Comparison of ENCODE assay signal across 10 cellular contexts in genomic region chr17:57045868-57046671, GRCh38. TPM values are rescaled to one million over a fixed set of nuclear protein-coding genes. Genes with fewer than 3 reads are reported as not detected.
A peak's percentile ranks its signal among the peaks of the same experiment; 100 is the strongest.
DNase-seq lines count a peak whose midpoint lies in the region; ATAC-seq, FAIRE-seq and TF ChIP-seq lines count a peak whose summit lies in the region.
"Had no signal": no experiment of that assay in that cellular context is flagged by ENCODE, and none has a peak within 500 bp of the region (broad histone marks: within the 10 kb centered on the region; RNA-seq: fewer than 3 reads in every experiment).

No MANE protein-coding gene starts in this region.

- TF ChIP-seq CTCF in HL-60 (IDR thresholded peaks at IDR 0.05; ENCODE audit: insufficient read depth, low read length) (no peak), HepG2 (CRISPR knock-in tag; IDR thresholded peaks at IDR 0.05) (no peak)

- H3K9ac ChIP-seq in HepG2 (ENCODE audit: insufficient read depth, low read depth, low read length), result no peak overlapping the region

- no peak for FAIRE-seq in HepG2 (lab: Jason Lieb, UNC)
- FAIRE-seq: frontal cortex, K562 had no signal

- POLR2A ChIA-PET in HepG2 (lab: Yijun Ruan, JAX), result no interaction called here

- no peaks in the 10 kb centered on the region for H3K36me3 Mint-ChIP-seq in stimulated activated naive B cell treated with anti-CD40 and anti-IgM and Interleukin-4, amounts not matched to agents 10 μg/mL and 1 μg/mL and 100 μg/mL, for 72 hours

- CTCF ChIA-PET in HepG2 (lab: Yijun Ruan, JAX; ENCODE audit: low intra/inter-chr PET ratio, low total read pairs), result no interaction called here

- no peaks in the 10 kb centered on the region for H3K79me2 ChIP-seq in HepG2 (ENCODE audit: insufficient read depth, low read length)

- TF ChIP-seq POLR2A in HepG2 (IDR thresholded peaks at IDR 0.05; ENCODE audit: insufficient read depth in 1 of 2, low read depth in 2 of 2, low read length in 2 of 2), result no peak

- H3K4me3 Mint-ChIP-seq in stimulated activated naive B cell treated with anti-CD40 and anti-IgM and Interleukin-4, amounts not matched to agents 10 μg/mL and 1 μg/mL and 100 μg/mL, for 72 hours, result peak overlapping the region; percentile 88 to 90

- H3K27me3 ChIP-seq in HL-60 (ENCODE audit: insufficient read depth, poor library complexity, severe bottlenecking) (peaks cover 11% of the 10 kb centered on the region), HepG2 (ENCODE audit: control insufficient read depth in 1 of 2, insufficient read depth in 2 of 2, low read length in 2 of 2) (peaks cover 5 to 18% of the 10 kb centered on the region in 2 experiments; a peak in 4 of 5 replicates)

- peak overlapping the region; percentile 95 for H3K27ac Mint-ChIP-seq in stimulated activated naive B cell treated with anti-CD40 and anti-IgM and Interleukin-4, amounts not matched to agents 10 μg/mL and 1 μg/mL and 100 μg/mL, for 72 hours

- H4K20me1 ChIP-seq in HepG2 (ENCODE audit: insufficient read depth, low read length), result no peaks in the 10 kb centered on the region

- H3K27me3 Mint-ChIP-seq in stimulated activated naive B cell treated with anti-CD40 and anti-IgM and Interleukin-4, amounts not matched to agents 10 μg/mL and 1 μg/mL and 100 μg/mL, for 72 hours, result peaks cover 29 to 44% of the 10 kb centered on the region in 2 donors

- BruUV-seq in HepG2 (replicated peaks; lab: Mats Ljungman, UMichigan), result no TSS peak

- H3K9me3 Mint-ChIP-seq in stimulated activated naive B cell treated with anti-CD40 and anti-IgM and Interleukin-4, amounts not matched to agents 10 μg/mL and 1 μg/mL and 100 μg/mL, for 72 hours, result no peaks in the 10 kb centered on the region

- H2AFZ ChIP-seq in HepG2 (ENCODE audit: low read length), result no peak overlapping the region

- peaks cover 17 to 23% of the 10 kb centered on the region in 2 donors for H3K4me1 Mint-ChIP-seq in stimulated activated naive B cell treated with anti-CD40 and anti-IgM and Interleukin-4, amounts not matched to agents 10 μg/mL and 1 μg/mL and 100 μg/mL, for 72 hours

- H3K4me3 ChIP-seq in HL-60 (replicated peaks; ENCODE audit: insufficient read depth, low read length) (peak overlapping the region; percentile 39), HepG2 (replicated peaks in 1 of 3; ENCODE audit: insufficient read depth in 1 of 3, low read depth in 2 of 3, low read length in 3 of 3) (0 out of 6 replicates have a peak overlapping the region, but pooled peaks of 1 of the 3 experiments have one; percentile 26)
- H3K4me3 ChIP-seq: K562 had no signal

- DNase-seq in HL-60 (ENCODE audit: low read depth in 1 of 2, low spot score in 1 of 2), result peak in 1 of 2 experiments; percentile 26
- peak; percentile 12 for DNase-seq in activated gamma-delta T cell treated with anti-CD3 and anti-CD28 coated beads, Interleukin-2, amount 50 U/mL, for 16 hours (ENCODE audit: low read depth)
- DNase-seq in HepG2 (ENCODE audit: low spot score), result no peak
- DNase-seq in stimulated activated naive B cell treated with anti-CD40 and anti-IgM and Interleukin-4, amounts not matched to agents 10 μg/mL and 1 μg/mL and 100 μg/mL, for 72 hours, result peak; percentile 45
- DNase-seq in NCI-H2227 (lab: John Stamatoyannopoulos, UW; ENCODE audit: unreplicated experiment), result no peak
- DNase-seq in NCI-H510A treated with DMSO at 0.1 percent for 48 hours (lab: John Stamatoyannopoulos, UW), result no peak

- peak; percentile 84 for ATAC-seq in GM18909 (IDR thresholded peaks at IDR 0.05; ENCODE audit: poor library complexity, unreplicated experiment)
- ATAC-seq in HepG2, result peak; percentile 31
- ATAC-seq in stimulated activated naive B cell treated with anti-CD40 and anti-IgM and Interleukin-4, amounts not matched to agents 10 μg/mL and 1 μg/mL and 100 μg/mL, for 72 hours (replicated peaks), result peak; percentile 83 to 85
- ATAC-seq in GM21737 (IDR thresholded peaks at IDR 0.05; ENCODE audit: unreplicated experiment), result no peak
- ATAC-seq: K562 had no signal

- no peak for TF ChIP-seq RAD21 in HepG2 (CRISPR knock-in tag; IDR thresholded peaks at IDR 0.05)

- in situ Hi-C loops in HepG2 (cut with HindIII; ENCODE audit: extremely low pct_ligation_motif_present, low pct_unique_long_range_greater_than_20kb), result no loop called here

- H3K27ac ChIP-seq in HL-60 (replicated peaks) (no peak overlapping the region), HepG2 (ENCODE audit: extremely low read length, insufficient read depth, low read length) (no peak overlapping the region)

- H3K36me3 ChIP-seq in HepG2 (replicated peaks in 1 of 2; ENCODE audit: control insufficient read depth in 1 of 2, insufficient read depth in 2 of 2, low read length in 2 of 2), result no peaks in the 10 kb centered on the region

- WGBS in HepG2 (ENCODE audit: low lambda C conversion rate), result 77% methylated on average over 29 of the region's 67 CpGs

- peak overlapping the region; percentile 38; the same call in 1 of the 2 replicates for H3K4me2 ChIP-seq in HepG2 (ENCODE audit: low read depth, low read length)

- H3K4me1 ChIP-seq in HepG2 (ENCODE audit: insufficient read depth, low read length), result no peaks in the 10 kb centered on the region; the same call in 1 of the 2 replicates

- TF ChIP-seq EP300 in HepG2 (IDR thresholded peaks at IDR 0.05; ENCODE audit: low read depth in 2 of 2, low read length in 2 of 2), result no peak
- TF ChIP-seq EP300 in HepG2 (CRISPR knock-in tag; IDR thresholded peaks at IDR 0.05; ENCODE audit: borderline replicate concordance), result no peak

- H3K9me3 ChIP-seq in HepG2 (ENCODE audit: low read length), result no peaks in the 10 kb centered on the region

- intact Hi-C loops in HepG2 (cut with micrococcal nuclease; ENCODE audit: unreplicated experiment), result no loop called here

TF ChIP-seq in HepG2, 621 proteins besides CTCF, POLR2A, EP300 and RAD21:
- TF ChIP-seq ZNF780A (CRISPR knock-in tag; IDR thresholded peaks at IDR 0.05), result no peak
- TF ChIP-seq ZNF10 (CRISPR knock-in tag; IDR thresholded peaks at IDR 0.05; ENCODE audit: borderline replicate concordance, low read depth), result no peak
- no peak for TF ChIP-seq BHLHE40 (IDR thresholded peaks at IDR 0.05; ENCODE audit: low read length)
- no peak for TF ChIP-seq TEAD2 (CRISPR knock-in tag; IDR thresholded peaks at IDR 0.05)
- TF ChIP-seq SMARCC2 (IDR thresholded peaks at IDR 0.05), result no peak
- peak; percentile 7 for TF ChIP-seq HNRNPLL (IDR thresholded peaks at IDR 0.05; ENCODE audit: low read depth, low read length, poor library complexity, severe bottlenecking)
- no peak for TF ChIP-seq JUN (CRISPR knock-in tag; IDR thresholded peaks at IDR 0.05)
- TF ChIP-seq ZNF713 (CRISPR knock-in tag; IDR thresholded peaks at IDR 0.05), result no peak
TF ChIP-seq in HepG2: peak in this region for 1.

RNA-seq across cellular contexts. Expression of gene AKAP1, which starts 39.0 kb away (rescaled TPM):
- total RNA-seq in HepG2 (2016; rRNA removed; fragmentation: Illumina TruSeq; extraction: Trizol), result 46.4 and 101 TPM in 2 replicates
- 18.6 and 20.2 TPM in 2 replicates for total RNA-seq in HepG2 (2016; cell fraction: cytosol; rRNA removed; fragmentation: Illumina TruSeq; extraction: Trizol; ENCODE audit: low read depth)
- 43.3 and 95.2 TPM in 2 replicates for total RNA-seq in HepG2 (2016; cell fraction: insoluble cytoplasmic fraction; rRNA removed; fragmentation: Illumina TruSeq; extraction: Trizol)
- 44.9 and 47.5 TPM in 2 replicates for total RNA-seq in HepG2 (2016; cell fraction: membrane; rRNA removed; fragmentation: Illumina TruSeq; extraction: Trizol)
- total RNA-seq in HepG2 (2016; cell fraction: nucleus; rRNA removed; fragmentation: Illumina TruSeq; extraction: Trizol), result 119 and 142 TPM in 2 replicates
- polyA plus RNA-seq in HepG2 (2011; rRNA removed), result 131 and 136 TPM in 2 replicates
- 93.5 and 109 TPM in 2 replicates for polyA plus RNA-seq in HepG2 (2011; cell fraction: cytosol; rRNA removed)
- 234 and 300 TPM in 2 replicates for polyA plus RNA-seq in HepG2 (2011; cell fraction: nucleus; rRNA removed)
- polyA plus RNA-seq in HepG2 (2012), result 66.3 and 68.8 TPM in 2 replicates
- 8.4 and 10.9 TPM in 2 replicates for polyA plus RNA-seq in HepG2 (2016; cell fraction: cytosol; fragmentation: Illumina TruSeq; extraction: Trizol; ENCODE audit: low read depth)
- 34.0 and 34.5 TPM in 2 replicates for polyA plus RNA-seq in HepG2 (2016; cell fraction: insoluble cytoplasmic fraction; fragmentation: Illumina TruSeq; extraction: Trizol; ENCODE audit: low read depth)
- 17.7 and 18.8 TPM in 2 replicates for polyA plus RNA-seq in HepG2 (2016; cell fraction: membrane; fragmentation: Illumina TruSeq; extraction: Trizol; ENCODE audit: low read depth)
- 141 and 146 TPM in 2 replicates for polyA plus RNA-seq in HepG2 (2016; cell fraction: nucleus; fragmentation: Illumina TruSeq; extraction: Trizol; ENCODE audit: insufficient read depth, low read depth)
- 127 and 335 TPM in 2 replicates for polyA minus RNA-seq in HepG2 (2011; rRNA and poly(A)+ RNA removed; ENCODE audit: low replicate concordance)
- 101 and 127 TPM in 2 replicates for polyA minus RNA-seq in HepG2 (2011; cell fraction: cytosol; rRNA and poly(A)+ RNA removed)
- polyA minus RNA-seq in HepG2 (2011; cell fraction: nucleus; rRNA and poly(A)+ RNA removed), result 78.2 and 99.9 TPM in 2 replicates

Comparison
In these comparisons a context has a peak if more than half of its experiments do, and no peak if none do; other contexts are left out.
1. DNase-seq: peak in activated gamma-delta T cell treated with anti-CD3 and anti-CD28 coated beads, Interleukin-2, amount 50 U/mL, for 16 hours (single experiment) and stimulated activated naive B cell treated with anti-CD40 and anti-IgM and Interleukin-4, amounts not matched to agents 10 μg/mL and 1 μg/mL and 100 μg/mL, for 72 hours (single experiment); none in HepG2 (single experiment), NCI-H2227 (single experiment) and NCI-H510A treated with DMSO at 0.1 percent for 48 hours (single experiment).